Comparison of ENCODE assay signal across 25 cellular contexts in genomic region chr22:23168381-23169031, GRCh38. TPM values are rescaled to one million over a fixed set of nuclear protein-coding genes. Genes with fewer than 3 reads are reported as not detected.
DNase-seq lines count a peak whose midpoint lies in the region; ATAC-seq, FAIRE-seq and TF ChIP-seq lines count a peak whose summit lies in the region.
"Had no signal": no experiment of that assay in that cellular context is flagged by ENCODE, and none has a peak within 500 bp of the region (broad histone marks: within the 10 kb centered on the region; RNA-seq: fewer than 3 reads in every experiment).

No MANE protein-coding gene starts in this region.

- TF ChIP-seq CTCF in IMR-90 (conservative IDR thresholded peaks at IDR 0.05; ENCODE audit: low read depth, low read length) (no peak), omental fat pad (IDR thresholded peaks at IDR 0.05) (no peak)

- H3K4me1 Mint-ChIP-seq in T-helper 2 cell treated with Interferon-gamma antibody and Interleukin-4, amounts not matched to agents 5 μg/mL and 100 μg/mL, for 36 hours (ENCODE audit: low read depth): no peaks in the 10 kb centered on the region

- H3K9me3 Mint-ChIP-seq in T-helper 2 cell treated with Interferon-gamma antibody and Interleukin-4, amounts not matched to agents 5 μg/mL and 100 μg/mL, for 36 hours: no peaks in the 10 kb centered on the region

- H3K79me1 ChIP-seq in IMR-90 (ENCODE audit: low read depth in 1 of 2, low read length in 2 of 2): no peaks in the 10 kb centered on the region

- POLR2A ChIA-PET in IMR-90 (lab: Charles Lee; ENCODE audit: unreplicated experiment): no interaction called here

- H3K27ac Mint-ChIP-seq in T-helper 2 cell treated with Interferon-gamma antibody and Interleukin-4, amounts not matched to agents 5 μg/mL and 100 μg/mL, for 36 hours: no peak overlapping the region

- no peak for TF ChIP-seq RAD21 in IMR-90 (IDR thresholded peaks at IDR 0.05; ENCODE audit: low read length)

- no peak overlapping the region for H2AK5ac ChIP-seq in IMR-90 (ENCODE audit: low read depth, low read length)

- 0 out of 2 replicates have a peak overlapping the region, but pooled peaks have one; percentile 3 for H3K56ac ChIP-seq in IMR-90 (ENCODE audit: extremely low read depth, insufficient read depth, low read length)

- no peaks in the 10 kb centered on the region for H3K36me3 Mint-ChIP-seq in T-helper 2 cell treated with Interferon-gamma antibody and Interleukin-4, amounts not matched to agents 5 μg/mL and 100 μg/mL, for 36 hours (ENCODE audit: low read depth)

- peaks cover 2% of the 10 kb centered on the region for H3K27me3 Mint-ChIP-seq in T-helper 2 cell treated with Interferon-gamma antibody and Interleukin-4, amounts not matched to agents 5 μg/mL and 100 μg/mL, for 36 hours (ENCODE audit: low read depth)

- in situ Hi-C loops in IMR-90 (cut with MboI; ENCODE audit: low sequenced_read_pairs): no loop called here

- intact Hi-C loops in IMR-90 (cut with micrococcal nuclease): no loop called here

- H3K4me3 ChIP-seq in IMR-90 (ENCODE audit: insufficient read depth, low read depth, low read length): no peak overlapping the region
- H3K4me3 ChIP-seq: GM23248, HAP-1, SJSA1 had no signal

- H3K9ac ChIP-seq in IMR-90 (ENCODE audit: low read depth, low read length): no peak overlapping the region
- H3K9ac ChIP-seq: GM23248 had no signal

- no peaks in the 10 kb centered on the region; the same call in 1 of the 2 replicates for H3K9me3 ChIP-seq in IMR-90 (ENCODE audit: control insufficient read depth, insufficient read depth, low read length)
- H3K9me3 ChIP-seq: BE2C, HAP-1, SJSA1 had no signal

- dilution Hi-C loops in IMR-90 (cut with HindIII; ENCODE audit: low sequenced_read_pairs, unreplicated experiment): no loop called here

- H4K5ac ChIP-seq in IMR-90 (ENCODE audit: low read depth, low read length): no peak overlapping the region

- no peaks in the 10 kb centered on the region for H3K36me3 ChIP-seq in IMR-90 (ENCODE audit: control insufficient read depth, insufficient read depth, low read length)
- H3K36me3 ChIP-seq: BE2C, HAP-1, SJSA1 had no signal

- no CpG with 5 or more reads among the region's 9 CpGs for WGBS in IMR-90 (ENCODE audit: extremely low coverage in 2 of 2, insufficient read length in 1 of 2), 2 experiments

- no peak overlapping the region for H2BK20ac ChIP-seq in IMR-90 (ENCODE audit: low read depth, low read length)

- no TSS peak for BruUV-seq in IMR-90 (replicated peaks; lab: Mats Ljungman, UMichigan)

- FAIRE-seq in GM19239 (lab: Jason Lieb, UNC): no peak
- FAIRE-seq: D721Med, HepG2 had no signal

- no peak overlapping the region for H2AK9ac ChIP-seq in IMR-90 (replicated peaks; ENCODE audit: low read depth, low read length, poor library complexity)

- H3K9me1 ChIP-seq in IMR-90 (ENCODE audit: insufficient read depth, low read length): no peaks in the 10 kb centered on the region

- CTCF ChIA-PET in IMR-90 (lab: Yijun Ruan, JAX): no interaction called here

- H3K18ac ChIP-seq in IMR-90 (ENCODE audit: low read depth, low read length): no peak overlapping the region

- ATAC-seq in IMR-90 (ENCODE audit: low read depth): no peak
- peak; percentile 4 for ATAC-seq in omental fat pad (ENCODE audit: low FRiP score)
- ATAC-seq: HepG2, Right ventricle myocardium inferior had no signal

- H4K91ac ChIP-seq in IMR-90 (ENCODE audit: insufficient read depth, low read depth, low read length): no peak overlapping the region

- no peak overlapping the region for H3K27ac ChIP-seq in IMR-90 (ENCODE audit: insufficient read depth, low read length)
- H3K27ac ChIP-seq: GM23248, HL-60, SJSA1 had no signal

- H3K14ac ChIP-seq in IMR-90 (replicated peaks; ENCODE audit: low read depth, low read length): no peak overlapping the region

- H2BK120ac ChIP-seq in IMR-90 (ENCODE audit: low read depth, low read length): no peak overlapping the region

- peaks cover 5% of the 10 kb centered on the region; the same call in 1 of the 2 replicates for H3K4me1 ChIP-seq in IMR-90 (ENCODE audit: control insufficient read depth, insufficient read depth, low read length)
- H3K4me1 ChIP-seq: BE2C, HAP-1, SJSA1 had no signal

- no peak overlapping the region for H3K4ac ChIP-seq in IMR-90 (ENCODE audit: low read depth, low read length)

- H3K4me2 ChIP-seq in IMR-90 (ENCODE audit: low read depth, low read length): no peak overlapping the region

- H3K4me3 Mint-ChIP-seq in T-helper 2 cell treated with Interferon-gamma antibody and Interleukin-4, amounts not matched to agents 5 μg/mL and 100 μg/mL, for 36 hours: no peak overlapping the region

- H2AFZ ChIP-seq in IMR-90 (replicated peaks; ENCODE audit: low read length, poor library complexity): no peak overlapping the region
- H2AFZ ChIP-seq: GM23248 had no signal

- no peak overlapping the region for H3K23ac ChIP-seq in IMR-90 (ENCODE audit: low read depth, low read length)

- DNase-seq in IMR-90 (no peak), NCI-H524 (lab: John Stamatoyannopoulos, UW) (peak; percentile 62 to 92), cerebellum (ENCODE audit: low spot score) (peak; percentile 81), omental fat pad (ENCODE audit: low spot score) (no peak), foreskin melanocyte (no peak), GM19239 (ENCODE audit: insufficient read length, low spot score) (no peak)
- no peak for DNase-seq in T-helper 2 cell treated with Interferon-gamma antibody and Interleukin-4, amounts not matched to agents 5 μg/mL and 100 μg/mL, for 36 hours (ENCODE audit: low spot score)
- DNase-seq: BE2C, DMS79, GM23248, KG1, NCI-H1092 treated with DMSO at 0.1 percent for 48 hours, NCI-H1436 treated with DMSO at 0.1 percent for 48 hours, NCI-H2081 treated with DMSO at 0.1 percent for 48 hours, NCI-H748 treated with DMSO at 0.1 percent for 48 hours, OCI-M1 had no signal

- peaks cover 3% of the 10 kb centered on the region; the same call in 1 of the 2 replicates for H3K27me3 ChIP-seq in IMR-90 (ENCODE audit: control insufficient read depth, insufficient read depth, low read length)
- H3K27me3 ChIP-seq: BE2C, SJSA1 had no signal

- H4K8ac ChIP-seq in IMR-90 (ENCODE audit: low read depth in 2 of 2, low read length in 2 of 2): no peak overlapping the region

- H4K20me1 ChIP-seq in IMR-90 (ENCODE audit: insufficient read depth, low read length): no peaks in the 10 kb centered on the region

- no peak overlapping the region for H2BK5ac ChIP-seq in IMR-90 (ENCODE audit: low read depth, low read length, poor library complexity, severe bottlenecking)

- H2BK15ac ChIP-seq in IMR-90 (ENCODE audit: low read depth, low read length): no peak overlapping the region

- TF ChIP-seq POLR2A in IMR-90 (IDR thresholded peaks at IDR 0.05; ENCODE audit: low read depth, low read length): no peak

TF ChIP-seq in IMR-90, 13 proteins besides CTCF, POLR2A, EP300 and RAD21:
- TF ChIP-seq FOS (IDR thresholded peaks at IDR 0.05; ENCODE audit: low read depth, low read length): no peak
- no peak for TF ChIP-seq MAFK (IDR thresholded peaks at IDR 0.05; ENCODE audit: low read depth, low read length)
- TF ChIP-seq BHLHE40 (IDR thresholded peaks at IDR 0.05; ENCODE audit: low read depth, low read length): no peak
- no peak for TF ChIP-seq NFE2L2 (IDR thresholded peaks at IDR 0.05; ENCODE audit: low read depth, low read length)
- no peak for TF ChIP-seq SMC3 (IDR thresholded peaks at IDR 0.05; ENCODE audit: low read depth, low read length)
- no peak for TF ChIP-seq CHD1 (IDR thresholded peaks at IDR 0.05; ENCODE audit: low read depth, low read length)
- TF ChIP-seq MXI1 (IDR thresholded peaks at IDR 0.05; ENCODE audit: borderline replicate concordance, low read depth, low read length): no peak
- no peak for TF ChIP-seq CEBPB (IDR thresholded peaks at IDR 0.05; ENCODE audit: low read depth, low read length)
- TF ChIP-seq MAZ (IDR thresholded peaks at IDR 0.05; ENCODE audit: borderline replicate concordance, low read depth, low read length): no peak
- no peak for TF ChIP-seq ELK1 (IDR thresholded peaks at IDR 0.05; ENCODE audit: borderline replicate concordance, low read depth, low read length)
- TF ChIP-seq USF2 (IDR thresholded peaks at IDR 0.05; ENCODE audit: low read depth, low read length): no peak
- no peak for TF ChIP-seq RCOR1 (IDR thresholded peaks at IDR 0.05; ENCODE audit: insufficient replicate concordance, low read length)
- no peak for TF ChIP-seq RFX5 (IDR thresholded peaks at IDR 0.05; ENCODE audit: low read depth, low read length)

RNA-seq across cellular contexts. Expression of gene BCR, which starts 11.8 kb away (rescaled TPM):
- 28.9 and 30.8 TPM in 2 replicates for total RNA-seq in IMR-90 (2012; rRNA removed)
- 43.0 and 44.6 TPM in 2 replicates for polyA plus RNA-seq in IMR-90 (2012; rRNA removed)
- 30.9 and 40.0 TPM in 2 replicates for polyA plus RNA-seq in IMR-90 (2012; cell fraction: cytosol; rRNA removed)
- polyA plus RNA-seq in IMR-90 (2012; cell fraction: nucleus; rRNA removed; ENCODE audit: low replicate concordance): 36.1 and 42.1 TPM in 2 replicates
- total RNA-seq in cerebellum: 57.5 TPM
- total RNA-seq in omental fat pad: 100 to 1,000 TPM in 1 of 4 donors, 10 to 100 TPM in 3; 34.8 to 128 (median 51.4) TPM

RNA-seq across cellular contexts. Expression of gene RAB36, which starts 23.2 kb away (rescaled TPM):
- total RNA-seq in IMR-90 (2012; rRNA removed): 2.5 and 3.6 TPM in 2 replicates
- polyA plus RNA-seq in IMR-90 (2012; rRNA removed): 4.0 TPM in 2 replicates
- polyA plus RNA-seq in IMR-90 (2012; cell fraction: cytosol; rRNA removed): 2.3 and 3.7 TPM in 2 replicates
- polyA plus RNA-seq in IMR-90 (2012; cell fraction: nucleus; rRNA removed; ENCODE audit: low replicate concordance): 4.6 and 6.6 TPM in 2 replicates
- total RNA-seq in cerebellum: 6.8 TPM
- 1 to 10 TPM; 1.6 to 5.7 (median 2.9) TPM for total RNA-seq in omental fat pad

RNA-seq across cellular contexts. Expression of gene RSPH14, which starts 26.7 kb away (rescaled TPM):
- total RNA-seq in IMR-90 (2012; rRNA removed) (not detected in 2 replicates), cerebellum (5.5 TPM), omental fat pad (1 to 10 TPM in 1 of 4 donors, not detected in 3; 1.3 TPM)
- 0.10 TPM in 1 of 2 replicates, not detected in the other for polyA plus RNA-seq in IMR-90 (2012; rRNA removed)
- 0.18 and 0.21 TPM in 2 replicates for polyA plus RNA-seq in IMR-90 (2012; cell fraction: cytosol; rRNA removed)
- not detected in 2 replicates for polyA plus RNA-seq in IMR-90 (2012; cell fraction: nucleus; rRNA removed; ENCODE audit: low replicate concordance)
- total RNA-seq: A673, GM23248, HT-29, NCI-H460, Right ventricle myocardium inferior, SJSA1 had no signal
- polyA plus RNA-seq: GM23248 had no signal

Comparison
In these comparisons a context has a peak if more than half of its experiments do, and no peak if none do; other contexts are left out.
1. DNase-seq: peak in NCI-H524 (2 of 2) and cerebellum (single experiment); none in IMR-90 (single experiment), omental fat pad (single experiment), foreskin melanocyte (single experiment), GM19239 (single experiment) and T-helper 2 cell treated with Interferon-gamma antibody and Interleukin-4, amounts not matched to agents 5 μg/mL and 100 μg/mL, for 36 hours (single experiment).